7 cellular contexts compared by ENCODE assay signal in genomic region chr7:56092789-56093531, GRCh38. TPM values are rescaled to one million over a fixed set of nuclear protein-coding genes. Genes with fewer than 3 reads are reported as not detected.
DNase-seq lines count a peak whose midpoint lies in the region; ATAC-seq and TF ChIP-seq lines count a peak whose summit lies in the region.

PHKG1 (minus strand) TSS chr7:56092952; CDS start chr7:56088941, 4,011 bp downstream.

- no peaks in the 10 kb centered on the region for H4K20me1 ChIP-seq in fibroblast of lung (ENCODE audit: control insufficient read depth, extremely low read depth, insufficient read depth, low read length)

- peak within 1 kb of the TSS; percentile 72 for H3K4me2 ChIP-seq in fibroblast of lung (ENCODE audit: extremely low read depth, insufficient read depth, low read length)

- no peaks in the 10 kb centered on the region for H3K27me3 ChIP-seq in fibroblast of lung (ENCODE audit: control insufficient read depth, insufficient read depth, low read length)

- H3K9me3 ChIP-seq in fibroblast of lung (ENCODE audit: control insufficient read depth, insufficient read depth, low read depth, low read length): no peaks in the 10 kb centered on the region

- no peaks in the 10 kb centered on the region for H3K4me1 Mint-ChIP-seq in neural crest cell
- no peaks in the 10 kb centered on the region for H3K4me1 Mint-ChIP-seq in activated T-cell treated with anti-CD3 and anti-CD28 coated beads, Interleukin-2, amount 50 U/mL, for 24 hours (ENCODE audit: low read depth)

- no peak within 1 kb of the TSS for H2AFZ ChIP-seq in fibroblast of lung (ENCODE audit: low read length)

- H3K36me3 ChIP-seq in fibroblast of lung (ENCODE audit: control insufficient read depth, insufficient read depth, low read length): no peaks in the 10 kb centered on the region

- no peaks in the 10 kb centered on the region for H3K79me2 ChIP-seq in fibroblast of lung (ENCODE audit: control insufficient read depth, insufficient read depth, low read length)

- H3K9ac ChIP-seq in fibroblast of lung (ENCODE audit: insufficient read depth, low read length): no peak within 1 kb of the TSS

- H3K27me3 Mint-ChIP-seq in neural crest cell (ENCODE audit: low read depth): no peaks in the 10 kb centered on the region
- H3K27me3 Mint-ChIP-seq in activated T-cell treated with anti-CD3 and anti-CD28 coated beads, Interleukin-2, amount 50 U/mL, for 24 hours: no peaks in the 10 kb centered on the region

- TF ChIP-seq CTCF in fibroblast of lung (conservative IDR thresholded peaks at IDR 0.05 in 1 of 2, IDR thresholded peaks at IDR 0.05 in 1 of 2; ENCODE audit: low read depth in 1 of 2, low read length in 2 of 2): peak; percentile 63 to 72
- peak; percentile 22 for TF ChIP-seq CTCF in neural crest cell (conservative IDR thresholded peaks at IDR 0.05)

- ATAC-seq in HG02885 (IDR thresholded peaks at IDR 0.05; ENCODE audit: poor library complexity, unreplicated experiment): no peak

- H3K27ac Mint-ChIP-seq in neural crest cell (ENCODE audit: unreplicated experiment): no peak within 1 kb of the TSS
- no peak within 1 kb of the TSS for H3K27ac Mint-ChIP-seq in activated T-cell treated with anti-CD3 and anti-CD28 coated beads, Interleukin-2, amount 50 U/mL, for 24 hours

- H3K9me3 Mint-ChIP-seq in neural crest cell: no peaks in the 10 kb centered on the region
- no peaks in the 10 kb centered on the region for H3K9me3 Mint-ChIP-seq in activated T-cell treated with anti-CD3 and anti-CD28 coated beads, Interleukin-2, amount 50 U/mL, for 24 hours

- peaks cover 6% of the 10 kb centered on the region for H3K4me1 ChIP-seq in fibroblast of lung (ENCODE audit: control insufficient read depth, extremely low read depth, insufficient read depth, low read length)

- no peak within 1 kb of the TSS for H3K4me3 Mint-ChIP-seq in neural crest cell
- no peak within 1 kb of the TSS for H3K4me3 Mint-ChIP-seq in activated T-cell treated with anti-CD3 and anti-CD28 coated beads, Interleukin-2, amount 50 U/mL, for 24 hours

- peak within 1 kb of the TSS; percentile 13 for H3K27ac ChIP-seq in fibroblast of lung (ENCODE audit: insufficient read depth, low read length)

- H3K36me3 Mint-ChIP-seq in neural crest cell (ENCODE audit: low read depth): peaks cover 2% of the 10 kb centered on the region
- peaks cover 34% of the 10 kb centered on the region for H3K36me3 Mint-ChIP-seq in activated T-cell treated with anti-CD3 and anti-CD28 coated beads, Interleukin-2, amount 50 U/mL, for 24 hours (ENCODE audit: low read depth)

- DNase-seq in HCEC 1CT (peak; percentile 80), SHP77 (lab: John Stamatoyannopoulos, UW) (peak; percentile 59 to 82), fibroblast of lung (ENCODE audit: low read depth in 2 of 2) (peak; percentile 80 to 91), neural crest cell (ENCODE audit: low read depth, low spot score) (no peak), GM19238 (ENCODE audit: insufficient read length, low spot score) (no peak)
- no peak for DNase-seq in activated T-cell treated with anti-CD3 and anti-CD28 coated beads, Interleukin-2, amount 50 U/mL, for 24 hours

- H3K4me3 ChIP-seq in fibroblast of lung (replicated peaks in 1 of 4; ENCODE audit: control extremely low read depth in 1 of 4, insufficient read depth in 1 of 4, low read depth in 3 of 4, low read length in 4 of 4): peak within 1 kb of the TSS in 1 of 4 experiments; percentile 35

RNA-seq across cellular contexts. Expression of gene PHKG1, which starts in this region (rescaled TPM):
- total RNA-seq in fibroblast of lung: 0.77 and 1.3 TPM in 2 replicates
- 0.23 and 0.41 TPM in 2 replicates for polyA plus RNA-seq in fibroblast of lung
- 0.43 and 0.96 TPM in 2 replicates for polyA plus RNA-seq in fibroblast of lung (2012)
- polyA minus RNA-seq in fibroblast of lung (ENCODE audit: low replicate concordance): 1.0 TPM in 1 of 2 replicates, not detected in the other
- 1.1 and 1.7 TPM in 2 replicates for total RNA-seq in neural crest cell

Comparison
In these comparisons a context has a peak if more than half of its experiments do, and no peak if none do; other contexts are left out.
1. DNase-seq: peak in HCEC 1CT (single experiment), SHP77 (2 of 2) and fibroblast of lung (2 of 2); none in neural crest cell (single experiment), GM19238 (single experiment) and activated T-cell treated with anti-CD3 and anti-CD28 coated beads, Interleukin-2, amount 50 U/mL, for 24 hours (single experiment).